ENCODE assay signal across 8 cellular contexts in the genomic region with DNA sequence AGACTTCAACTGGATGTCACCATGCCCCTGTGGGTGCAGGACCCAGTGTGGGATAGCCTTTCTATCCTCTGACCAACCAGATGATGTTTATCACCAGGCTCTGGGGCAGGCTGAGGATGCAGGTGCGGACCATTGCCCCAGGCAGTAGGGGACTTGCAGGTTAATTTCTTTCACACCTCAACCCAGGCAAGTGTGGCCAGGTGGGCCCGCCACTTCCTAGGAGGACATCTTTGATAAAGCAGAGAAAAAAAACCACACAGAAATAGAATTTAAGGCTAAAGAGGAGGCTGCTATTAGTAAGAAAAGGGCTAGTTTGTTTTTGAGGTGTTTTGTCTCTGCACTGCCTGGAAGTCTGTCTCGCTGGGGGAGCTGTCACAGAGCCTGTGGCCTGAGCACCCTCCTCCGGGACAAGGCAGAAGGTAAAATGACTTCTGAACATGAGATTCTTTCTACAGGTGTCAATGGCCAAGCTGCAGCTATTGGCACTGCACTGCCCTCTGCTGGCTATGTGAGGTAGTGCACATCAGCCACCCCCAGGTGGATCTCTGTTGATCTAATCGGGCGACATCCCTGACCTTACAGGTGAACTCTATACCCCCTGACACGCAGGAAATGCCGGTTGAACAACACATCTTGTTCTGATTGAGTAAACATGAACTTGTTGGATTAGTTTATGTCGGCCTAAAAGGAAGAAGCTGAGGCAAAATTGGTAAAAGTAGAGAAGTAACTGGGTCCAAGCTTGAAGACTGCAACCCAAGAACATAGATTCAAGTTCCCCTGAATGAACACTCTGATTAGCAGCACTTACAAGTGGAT. TPM values are rescaled to one million over a fixed set of nuclear protein-coding genes. Genes with fewer than 3 reads are reported as not detected.
DNase-seq lines count a peak whose midpoint lies in the region; ATAC-seq, FAIRE-seq and TF ChIP-seq lines count a peak whose summit lies in the region.

No MANE protein-coding gene starts in this region.

- POLR2A ChIA-PET in A549 (lab: Yijun Ruan, JAX): no interaction called here

- no peak overlapping the region for H3K27ac ChIP-seq in A549
- peak overlapping the region in 1 of 2 donors; percentile 37 for H3K27ac ChIP-seq in left lung

- no peaks in the 10 kb centered on the region for H3K9me3 ChIP-seq in A549
- no peaks in the 10 kb centered on the region for H3K9me3 ChIP-seq in left lung

- no peak for TF ChIP-seq POLR2A in A549 (IDR thresholded peaks at IDR 0.05; ENCODE audit: low read length)

- CTCF ChIA-PET in A549 (lab: Yijun Ruan, JAX): interaction anchor here (0.5 to 11.1 kb wide), 48 partner anchors 9 to 1421 kb away, joined by 3 to 177 read pairs (median 6); a partner anchor contains a TSS

- H3K4me1 ChIP-seq in A549 (no peaks in the 10 kb centered on the region), left lung (peaks cover 0 to 6% of the 10 kb centered on the region in 2 donors)

- TF ChIP-seq EP300 in A549 (IDR thresholded peaks at IDR 0.05): no peak

- H3K4me2 ChIP-seq in A549: no peak overlapping the region

- intact Hi-C loops in left lung (cut with DNase I): loop anchor here in 1 of 2 donors (5.0 to 10.0 kb wide), 3 partner anchors 75 to 163 kb away; a partner anchor contains a TSS

- no peak for FAIRE-seq in A549 (lab: Jason Lieb, UNC)

- TF ChIP-seq RAD21 in A549 (conservative IDR thresholded peaks at IDR 0.05 in 1 of 2, IDR thresholded peaks at IDR 0.05 in 1 of 2): peak; percentile 96 to 97

- H3K36me3 ChIP-seq in left lung: peaks cover 0 to 49% of the 10 kb centered on the region in 2 donors

- ATAC-seq in A549: peak; percentile 63 to 82
- peak; percentile 91 for ATAC-seq in GM18499 (IDR thresholded peaks at IDR 0.05; ENCODE audit: insufficient read depth, unreplicated experiment)
- peak; percentile 86 for ATAC-seq in HG02870 (IDR thresholded peaks at IDR 0.05; ENCODE audit: unreplicated experiment)
- peak; percentile 97 for ATAC-seq in left lung

- no peaks in the 10 kb centered on the region for H3K27me3 ChIP-seq in left lung

- H3K4me3 ChIP-seq in A549 (no peak overlapping the region), left lung (no peak overlapping the region)

- TF ChIP-seq CTCF in A549 (IDR thresholded peaks at IDR 0.05) (peak; percentile 98), left lung (IDR thresholded peaks at IDR 0.05) (peak; percentile 99)

- DNase-seq in A549 (ENCODE audit: low read depth in 1 of 2, low spot score in 1 of 2) (peak; percentile 64 to 75), NCI-H1930 (lab: John Stamatoyannopoulos, UW) (peak; percentile 47 to 64), left lung (peak; percentile 74 to 90)
- DNase-seq in activated CD4-positive, CD25-positive, alpha-beta regulatory T cell treated with anti-CD3 and anti-CD28 coated beads, Interleukin-2, amount 50 U/mL, for 16 hours (ENCODE audit: low read depth, low spot score): peak; percentile 80
- DNase-seq in central memory CD4-positive, alpha-beta T cell: peak; percentile 81
- DNase-seq in stimulated activated CD4-positive, alpha-beta T cell treated with anti-CD3 and anti-CD28 coated beads, TNF-alpha, amount 100 ng/mL, for 48 hours (ENCODE audit: low read depth in 3 of 3): peak; percentile 72 to 81 (median 81)

- WGBS in A549 (ENCODE audit: missing lambda C conversion rate): 26% methylated on average over 9 of the region's 9 CpGs

TF ChIP-seq in A549, 52 proteins besides CTCF, POLR2A, EP300 and RAD21:
- peak; percentile 98 for TF ChIP-seq SMC3 (IDR thresholded peaks at IDR 0.05)
- TF ChIP-seq, protein P1, sequence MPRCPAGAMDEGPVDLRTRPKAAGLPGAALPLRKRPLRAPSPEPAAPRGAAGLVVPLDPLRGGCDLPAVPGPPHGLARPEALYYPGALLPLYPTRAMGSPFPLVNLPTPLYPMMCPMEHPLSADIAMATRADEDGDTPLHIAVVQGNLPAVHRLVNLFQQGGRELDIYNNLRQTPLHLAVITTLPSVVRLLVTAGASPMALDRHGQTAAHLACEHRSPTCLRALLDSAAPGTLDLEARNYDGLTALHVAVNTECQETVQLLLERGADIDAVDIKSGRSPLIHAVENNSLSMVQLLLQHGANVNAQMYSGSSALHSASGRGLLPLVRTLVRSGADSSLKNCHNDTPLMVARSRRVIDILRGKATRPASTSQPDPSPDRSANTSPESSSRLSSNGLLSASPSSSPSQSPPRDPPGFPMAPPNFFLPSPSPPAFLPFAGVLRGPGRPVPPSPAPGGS (IDR thresholded peaks at IDR 0.05): no peak
- TF ChIP-seq HOXB13 (CRISPR knock-in tag; IDR thresholded peaks at IDR 0.05; ENCODE audit: low read depth): no peak
- no peak for TF ChIP-seq EHF (CRISPR knock-in tag; IDR thresholded peaks at IDR 0.05)
- TF ChIP-seq MAZ (IDR thresholded peaks at IDR 0.05; ENCODE audit: borderline replicate concordance, low read depth, low read length): 0 out of 2 replicates have a peak, but pooled peaks have one; percentile 14
- no peak for TF ChIP-seq CBX8 (IDR thresholded peaks at IDR 0.05)
- no peak for TF ChIP-seq JUNB (IDR thresholded peaks at IDR 0.05)
- peak; percentile 5; the same call in 1 of the 2 replicates for TF ChIP-seq GATA3 (IDR thresholded peaks at IDR 0.05; ENCODE audit: borderline replicate concordance)
- TF ChIP-seq, protein P2, sequence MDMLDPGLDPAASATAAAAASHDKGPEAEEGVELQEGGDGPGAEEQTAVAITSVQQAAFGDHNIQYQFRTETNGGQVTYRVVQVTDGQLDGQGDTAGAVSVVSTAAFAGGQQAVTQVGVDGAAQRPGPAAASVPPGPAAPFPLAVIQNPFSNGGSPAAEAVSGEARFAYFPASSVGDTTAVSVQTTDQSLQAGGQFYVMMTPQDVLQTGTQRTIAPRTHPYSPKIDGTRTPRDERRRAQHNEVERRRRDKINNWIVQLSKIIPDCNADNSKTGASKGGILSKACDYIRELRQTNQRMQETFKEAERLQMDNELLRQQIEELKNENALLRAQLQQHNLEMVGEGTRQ (IDR thresholded peaks at IDR 0.05): no peak

RNA-seq across cellular contexts. Expression of a gene that starts 21.0 kb away (rescaled TPM):
- 46.6 and 55.7 TPM in 2 replicates for polyA plus RNA-seq in A549 (2011; rRNA removed)
- polyA plus RNA-seq in A549 (2012; cell fraction: cytosol; rRNA removed): 78.9 and 80.8 TPM in 2 replicates
- polyA plus RNA-seq in A549 (2012; cell fraction: nucleus; rRNA removed): 124 and 130 TPM in 2 replicates
- polyA plus RNA-seq in A549 (2017; fragmentation: RNase III; extraction: RNeasy Plus Mini Kit Qiagen cat#74134 plus additional on column Dnase treatment): 32.2 to 38.1 TPM (median 38.1 TPM) in 3 replicates
- polyA minus RNA-seq in A549 (2011; rRNA and poly(A)+ RNA removed): 30.7 and 32.5 TPM in 2 replicates
- 10 to 100 TPM; 37.8 to 79.3 TPM for total RNA-seq in left lung
